ENCODE assay signal across 14 cellular contexts in genomic region chr3:188853896-188854295, GRCh38.
DNase-seq lines count a peak whose midpoint lies in the region; ATAC-seq and TF ChIP-seq lines count a peak whose summit lies in the region.
"Had no signal": no experiment of that assay in that cellular context is flagged by ENCODE, and none has a peak within 500 bp of the region (broad histone marks: within the 10 kb centered on the region; RNA-seq: fewer than 3 reads in every experiment).

No MANE protein-coding gene starts in this region.

- H3K4me3 Mint-ChIP-seq in nephron progenitor cell, result no peak overlapping the region
- H3K4me3 Mint-ChIP-seq: activated T-helper 1 cell treated with anti-CD3 and anti-CD28 coated beads, Interleukin-12 subunit alpha, Interleukin-12 subunit beta, Interleukin-2, Interleukin-4 antibody, amounts not matched to agents 30 ng/mL and 10 ng/mL and 1 ng/mL, durations not matched to agents 14 hours and 24 hours and 36 hours; naive B cell had no signal

- intact Hi-C loops in Right ventricle myocardium inferior (cut with DNase I) (no loop called here), cardiac septum (cut with DNase I) (no loop called here)

- DNase-seq in Right ventricle myocardium inferior (ENCODE audit: missing footprints), result no peak
- no peak for DNase-seq in cardiac septum (ENCODE audit: low spot score)
- peak; percentile 46 for DNase-seq in fibroblast of the conjunctiva (ENCODE audit: low read depth)
- no peak for DNase-seq in omental fat pad (ENCODE audit: low spot score)
- no peak for DNase-seq in nephron progenitor cell
- no peak for DNase-seq in stimulated activated CD4-positive, alpha-beta T cell treated with anti-CD3 and anti-CD28 coated beads, Interleukin-4, amount 100 ng/mL, for 1 hour
- no peak for DNase-seq in activated CD8-positive, alpha-beta memory T cell treated with anti-CD3 and anti-CD28 coated beads for 24 hours
- DNase-seq: 8988T, brain microvascular endothelial cell, naive B cell, NCI-H2171, right lobe of liver had no signal

- TF ChIP-seq CTCF in omental fat pad (IDR thresholded peaks at IDR 0.05), result no peak
- no peak for TF ChIP-seq CTCF in nephron progenitor cell (IDR thresholded peaks at IDR 0.05)

- no peaks in the 10 kb centered on the region for H3K4me1 Mint-ChIP-seq in nephron progenitor cell
- H3K4me1 Mint-ChIP-seq: naive B cell had no signal

- no peaks in the 10 kb centered on the region for H3K9me3 Mint-ChIP-seq in nephron progenitor cell
- H3K9me3 Mint-ChIP-seq: activated T-helper 1 cell treated with anti-CD3 and anti-CD28 coated beads, Interleukin-12 subunit alpha, Interleukin-12 subunit beta, Interleukin-2, Interleukin-4 antibody, amounts not matched to agents 30 ng/mL and 10 ng/mL and 1 ng/mL, durations not matched to agents 14 hours and 24 hours and 36 hours had no signal

- H3K27ac Mint-ChIP-seq in nephron progenitor cell, result no peak overlapping the region
- H3K27ac Mint-ChIP-seq: activated T-helper 1 cell treated with anti-CD3 and anti-CD28 coated beads, Interleukin-12 subunit alpha, Interleukin-12 subunit beta, Interleukin-2, Interleukin-4 antibody, amounts not matched to agents 30 ng/mL and 10 ng/mL and 1 ng/mL, durations not matched to agents 14 hours and 24 hours and 36 hours had no signal

- H3K36me3 Mint-ChIP-seq in nephron progenitor cell (ENCODE audit: low read depth), result no peaks in the 10 kb centered on the region

- peak; percentile 68 for ATAC-seq in Right ventricle myocardium inferior
- ATAC-seq in omental fat pad (ENCODE audit: low FRiP score), result peak; percentile 49
- no peak for ATAC-seq in HG02840 (IDR thresholded peaks at IDR 0.05; ENCODE audit: low FRiP score, unreplicated experiment)

- no peaks in the 10 kb centered on the region for H3K27me3 Mint-ChIP-seq in nephron progenitor cell (ENCODE audit: low read depth, poor library complexity)
- H3K27me3 Mint-ChIP-seq: naive B cell had no signal
